20 cellular contexts compared by ENCODE assay signal in genomic region chr4:129233691-129234090, GRCh38.
"Had no signal": no experiment of that assay in that cellular context is flagged by ENCODE, and none has a peak within 500 bp of the region (broad histone marks: within the 10 kb centered on the region; RNA-seq: fewer than 3 reads in every experiment).

No MANE protein-coding gene starts in this region.

- DNase-seq: activated CD4-positive, alpha-beta T cell treated with anti-CD3 and anti-CD28 coated beads for 36 hours; activated CD4-positive, alpha-beta T cell treated with anti-CD3 and anti-CD28 coated beads, Interleukin-2, amount 50 U/mL, for 4 hours; activated CD4-positive, CD25-positive, alpha-beta regulatory T cell; activated effector memory CD4-positive, alpha-beta T cell treated with Interleukin-2 at 50 U/mL for 16 hours; activated naive CD4-positive, alpha-beta T cell treated with Interleukin-2 at 50 U/mL for 16 hours; activated T-cell treated with anti-CD3 and anti-CD28 coated beads for 4 hours; anterior cingulate cortex; colonic mucosa; effector CD8-positive, alpha-beta T cell; kidney glomerular epithelial cell; left lung; lower lobe of right lung; mesenchymal stem cell; natural killer cell; posterior cingulate gyrus; right cardiac atrium; stimulated activated naive CD4-positive, alpha-beta T cell treated with Interleukin-2 at 50 U/mL for 16 hours had no signal

- H3K9me3 ChIP-seq: colonic mucosa, left lung, lower lobe of right lung, tibial nerve had no signal

- H3K4me3 ChIP-seq: colonic mucosa, left lung, lower lobe of right lung, tibial nerve had no signal

- H3K27ac Mint-ChIP-seq: activated CD4-positive, alpha-beta T cell treated with anti-CD3 and anti-CD28 coated beads for 36 hours; activated naive CD8-positive, alpha-beta T cell; natural killer cell had no signal

- H3K36me3 ChIP-seq: colonic mucosa, left lung, lower lobe of right lung, tibial nerve had no signal

- ATAC-seq: activated CD4-positive, alpha-beta T cell treated with anti-CD3 and anti-CD28 coated beads for 36 hours; left lung; lower lobe of right lung; natural killer cell; right cardiac atrium had no signal

- H3K4me1 ChIP-seq: colonic mucosa, left lung, lower lobe of right lung had no signal

- H3K36me3 Mint-ChIP-seq: activated naive CD8-positive, alpha-beta T cell; natural killer cell had no signal

- H3K27me3 ChIP-seq: colonic mucosa, left lung, tibial nerve had no signal

- H3K4me3 Mint-ChIP-seq: activated CD4-positive, alpha-beta T cell treated with anti-CD3 and anti-CD28 coated beads for 36 hours; activated naive CD8-positive, alpha-beta T cell; natural killer cell had no signal

- H3K27ac ChIP-seq: colonic mucosa, epithelial cell of prostate, left lung, lower lobe of right lung, tibial nerve had no signal

- H3K4me1 Mint-ChIP-seq: activated CD4-positive, alpha-beta T cell treated with anti-CD3 and anti-CD28 coated beads for 36 hours; natural killer cell had no signal
